19 cellular contexts compared by ENCODE assay signal in genomic region chr13:112917056-112917664, GRCh38.
"Had no signal": no experiment of that assay in that cellular context is flagged by ENCODE, and none has a peak within 500 bp of the region (broad histone marks: within the 10 kb centered on the region; RNA-seq: fewer than 3 reads in every experiment).

No MANE protein-coding gene starts in this region.

- H3K36me3 Mint-ChIP-seq: type B pancreatic cell had no signal

- H3K4me2 ChIP-seq: smooth muscle cell had no signal

- H3K4me3 Mint-ChIP-seq: nephron, type B pancreatic cell had no signal

- H3K9me3 ChIP-seq: left lung, suprapubic skin, thyroid gland, uterus had no signal

- H3K9me3 Mint-ChIP-seq: nephron, type B pancreatic cell had no signal

- H3K36me3 ChIP-seq: left lung, suprapubic skin, thyroid gland, uterus had no signal

- H3K4me1 ChIP-seq: left lung, suprapubic skin, thyroid gland, uterus had no signal

- H3K4me3 ChIP-seq: coronary artery, dorsolateral prefrontal cortex, left lung, lung, smooth muscle cell, suprapubic skin, thyroid gland, uterus had no signal

- ATAC-seq: left lung had no signal

- DNase-seq: dorsolateral prefrontal cortex; effector CD8-positive, alpha-beta T cell; foreskin melanocyte; islet precursor cell; left lung; mesenchymal stem cell; midbrain; posterior cingulate gyrus; right cardiac atrium; stimulated activated CD4-positive, alpha-beta T cell treated with anti-CD3 and anti-CD28 coated beads, Interleukin-2, amount 100 ng/mL, for 48 hours; stimulated activated naive CD4-positive, alpha-beta T cell treated with Interleukin-2 at 50 U/mL for 16 hours; thyroid gland; uterus had no signal

- H3K27me3 Mint-ChIP-seq: type B pancreatic cell had no signal

- H3K27me3 ChIP-seq: thyroid gland, uterus had no signal

- H3K27ac Mint-ChIP-seq: nephron, type B pancreatic cell had no signal

- H3K27ac ChIP-seq: coronary artery, dorsolateral prefrontal cortex, left lung, suprapubic skin, thyroid gland, uterus had no signal
